ENCODE assay signal across 19 cellular contexts in genomic region chr12:124874988-124875802, GRCh38. TPM values are rescaled to one million over a fixed set of nuclear protein-coding genes. Genes with fewer than 3 reads are reported as not detected.
DNase-seq lines count a peak whose midpoint lies in the region; ATAC-seq, FAIRE-seq and TF ChIP-seq lines count a peak whose summit lies in the region.
"Had no signal": no experiment of that assay in that cellular context is flagged by ENCODE, and none has a peak within 500 bp of the region (broad histone marks: within the 10 kb centered on the region; RNA-seq: fewer than 3 reads in every experiment).

No MANE protein-coding gene starts in this region.

- WGBS in pancreas, 2 donors: 72 to 80% methylated on average over 13 to 14 of the region's 14 CpGs

- ATAC-seq in GM23338 (peak; percentile 36), pancreas (no peak), HG03135 (IDR thresholded peaks at IDR 0.05; ENCODE audit: unreplicated experiment) (no peak), HG03565 (IDR thresholded peaks at IDR 0.05; ENCODE audit: unreplicated experiment) (no peak)

- no peaks in the 10 kb centered on the region for H3K27me3 Mint-ChIP-seq in GM23338 (ENCODE audit: insufficient read depth, low read depth, poor library complexity)

- H3K4me3 ChIP-seq in GM23338 (no peak overlapping the region), osteoblast (ENCODE audit: insufficient read depth, low read length) (no peak overlapping the region), pancreas (no peak overlapping the region)
- H3K4me3 ChIP-seq: HAP-1 had no signal

- no peak overlapping the region for H3K27ac ChIP-seq in GM23338 (ENCODE audit: low read depth)
- H3K27ac ChIP-seq in VCaP: peak overlapping the region; percentile 59
- no peak overlapping the region for H3K27ac ChIP-seq in osteoblast (ENCODE audit: low read depth, low read length)
- H3K27ac ChIP-seq in pancreas: no peak overlapping the region
- H3K27ac ChIP-seq: RWPE1 had no signal

- DNase-seq in GM23338 (ENCODE audit: low spot score): no peak
- peak; percentile 49 for DNase-seq in left kidney (ENCODE audit: low read depth, low spot score)
- peak; percentile 64 for DNase-seq in osteoblast (ENCODE audit: insufficient read length, low spot score, missing footprints)
- DNase-seq in pancreas: no peak
- no peak for DNase-seq in GDM1 (lab: John Stamatoyannopoulos, UW)
- DNase-seq: C1 segment of cervical spinal cord, COR-L47, DMS153, EL, MM.1S, NCI-H1417, NCI-H2029, NCI-H2171 treated with DMSO at 0.1 percent for 48 hours, NCI-H510A had no signal

- no peaks in the 10 kb centered on the region for H3K79me2 ChIP-seq in GM23338 (replicated peaks; ENCODE audit: insufficient read depth)
- no peaks in the 10 kb centered on the region for H3K79me2 ChIP-seq in osteoblast (ENCODE audit: insufficient read depth, low read length)

- H3K27me3 ChIP-seq in GM23338 (ENCODE audit: insufficient read depth) (no peaks in the 10 kb centered on the region), osteoblast (ENCODE audit: insufficient read depth, low read length) (no peaks in the 10 kb centered on the region), pancreas (no peaks in the 10 kb centered on the region)

- H4K20me1 ChIP-seq in GM23338 (replicated peaks; ENCODE audit: insufficient read depth): no peaks in the 10 kb centered on the region
- H4K20me1 ChIP-seq in osteoblast (ENCODE audit: insufficient read depth, low read length): no peaks in the 10 kb centered on the region

- H3K36me3 ChIP-seq in GM23338 (ENCODE audit: insufficient read depth) (no peaks in the 10 kb centered on the region), osteoblast (ENCODE audit: insufficient read depth, low read length) (no peaks in the 10 kb centered on the region), pancreas (no peaks in the 10 kb centered on the region)
- H3K36me3 ChIP-seq: HAP-1 had no signal

- H3K9me3 ChIP-seq in osteoblast (ENCODE audit: low read depth, low read length) (no peaks in the 10 kb centered on the region), pancreas (no peaks in the 10 kb centered on the region)
- H3K9me3 ChIP-seq: HAP-1 had no signal

- no peaks in the 10 kb centered on the region for H3K9me2 ChIP-seq in GM23338 (ENCODE audit: insufficient read depth)

- H3F3A ChIP-seq in GM23338 (replicated peaks; ENCODE audit: low read depth): no peaks in the 10 kb centered on the region

- peaks cover 5% of the 10 kb centered on the region for H3K4me1 Mint-ChIP-seq in GM23338

- H3K36me3 Mint-ChIP-seq in GM23338 (ENCODE audit: low read depth): no peaks in the 10 kb centered on the region

- no peak for FAIRE-seq in pancreas (lab: Jason Lieb, UNC)

- H3K9me3 Mint-ChIP-seq in GM23338: no peaks in the 10 kb centered on the region

- H3K4me1 ChIP-seq in GM23338 (ENCODE audit: insufficient read depth): no peaks in the 10 kb centered on the region
- no peaks in the 10 kb centered on the region for H3K4me1 ChIP-seq in osteoblast (ENCODE audit: insufficient read depth, low read length)
- H3K4me1 ChIP-seq in pancreas: no peaks in the 10 kb centered on the region
- H3K4me1 ChIP-seq: HAP-1 had no signal

- no peak overlapping the region for H3K4me2 ChIP-seq in GM23338
- H3K4me2 ChIP-seq in osteoblast (ENCODE audit: insufficient read depth, low read length): no peak overlapping the region

- intact Hi-C loops in pancreas (cut with DNase I): no loop called here

- no peak for TF ChIP-seq CTCF in GM23338 (conservative IDR thresholded peaks at IDR 0.05; ENCODE audit: low read depth in 2 of 2)
- no peak for TF ChIP-seq CTCF in VCaP (conservative IDR thresholded peaks at IDR 0.05)
- TF ChIP-seq CTCF in osteoblast (IDR thresholded peaks at IDR 0.05; ENCODE audit: extremely low read depth, low read depth, low read length): no peak
- no peak for TF ChIP-seq CTCF in pancreas (IDR thresholded peaks at IDR 0.05)

- no peak overlapping the region for H3K4me3 Mint-ChIP-seq in GM23338

- H3K27ac Mint-ChIP-seq in GM23338: no peak overlapping the region

- peak overlapping the region; percentile 89 for H2AFZ ChIP-seq in GM23338
- H2AFZ ChIP-seq in osteoblast (ENCODE audit: low read length): no peak overlapping the region

TF ChIP-seq in GM23338, 12 proteins besides CTCF, POLR2A, EP300 and RAD21 (continues in another document):
- TF ChIP-seq JUNB (IDR thresholded peaks at IDR 0.05; ENCODE audit: unreplicated experiment): no peak
- TF ChIP-seq, protein P1, sequence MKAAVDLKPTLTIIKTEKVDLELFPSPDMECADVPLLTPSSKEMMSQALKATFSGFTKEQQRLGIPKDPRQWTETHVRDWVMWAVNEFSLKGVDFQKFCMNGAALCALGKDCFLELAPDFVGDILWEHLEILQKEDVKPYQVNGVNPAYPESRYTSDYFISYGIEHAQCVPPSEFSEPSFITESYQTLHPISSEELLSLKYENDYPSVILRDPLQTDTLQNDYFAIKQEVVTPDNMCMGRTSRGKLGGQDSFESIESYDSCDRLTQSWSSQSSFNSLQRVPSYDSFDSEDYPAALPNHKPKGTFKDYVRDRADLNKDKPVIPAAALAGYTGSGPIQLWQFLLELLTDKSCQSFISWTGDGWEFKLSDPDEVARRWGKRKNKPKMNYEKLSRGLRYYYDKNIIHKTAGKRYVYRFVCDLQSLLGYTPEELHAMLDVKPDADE (IDR thresholded peaks at IDR 0.05): no peak
- no peak for TF ChIP-seq EZH2 (IDR thresholded peaks at IDR 0.05; ENCODE audit: low read depth, unreplicated experiment)
- TF ChIP-seq, protein P2, sequence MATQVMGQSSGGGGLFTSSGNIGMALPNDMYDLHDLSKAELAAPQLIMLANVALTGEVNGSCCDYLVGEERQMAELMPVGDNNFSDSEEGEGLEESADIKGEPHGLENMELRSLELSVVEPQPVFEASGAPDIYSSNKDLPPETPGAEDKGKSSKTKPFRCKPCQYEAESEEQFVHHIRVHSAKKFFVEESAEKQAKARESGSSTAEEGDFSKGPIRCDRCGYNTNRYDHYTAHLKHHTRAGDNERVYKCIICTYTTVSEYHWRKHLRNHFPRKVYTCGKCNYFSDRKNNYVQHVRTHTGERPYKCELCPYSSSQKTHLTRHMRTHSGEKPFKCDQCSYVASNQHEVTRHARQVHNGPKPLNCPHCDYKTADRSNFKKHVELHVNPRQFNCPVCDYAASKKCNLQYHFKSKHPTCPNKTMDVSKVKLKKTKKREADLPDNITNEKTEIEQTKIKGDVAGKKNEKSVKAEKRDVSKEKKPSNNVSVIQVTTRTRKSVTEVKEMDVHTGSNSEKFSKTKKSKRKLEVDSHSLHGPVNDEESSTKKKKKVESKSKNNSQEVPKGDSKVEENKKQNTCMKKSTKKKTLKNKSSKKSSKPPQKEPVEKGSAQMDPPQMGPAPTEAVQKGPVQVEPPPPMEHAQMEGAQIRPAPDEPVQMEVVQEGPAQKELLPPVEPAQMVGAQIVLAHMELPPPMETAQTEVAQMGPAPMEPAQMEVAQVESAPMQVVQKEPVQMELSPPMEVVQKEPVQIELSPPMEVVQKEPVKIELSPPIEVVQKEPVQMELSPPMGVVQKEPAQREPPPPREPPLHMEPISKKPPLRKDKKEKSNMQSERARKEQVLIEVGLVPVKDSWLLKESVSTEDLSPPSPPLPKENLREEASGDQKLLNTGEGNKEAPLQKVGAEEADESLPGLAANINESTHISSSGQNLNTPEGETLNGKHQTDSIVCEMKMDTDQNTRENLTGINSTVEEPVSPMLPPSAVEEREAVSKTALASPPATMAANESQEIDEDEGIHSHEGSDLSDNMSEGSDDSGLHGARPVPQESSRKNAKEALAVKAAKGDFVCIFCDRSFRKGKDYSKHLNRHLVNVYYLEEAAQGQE (IDR thresholded peaks at IDR 0.05; ENCODE audit: unreplicated experiment): no peak
- no peak for TF ChIP-seq NANOG (IDR thresholded peaks at IDR 0.05; ENCODE audit: borderline replicate concordance)
- TF ChIP-seq CREB1 (CRISPR knock-in tag; IDR thresholded peaks at IDR 0.05; ENCODE audit: low read depth): no peak
- no peak for TF ChIP-seq EZH2phosphoT487 (IDR thresholded peaks at IDR 0.05; ENCODE audit: unreplicated experiment)

RNA-seq across cellular contexts. Expression of gene SCARB1, which starts 11.5 kb away (rescaled TPM):
- 49.3 and 62.5 TPM in 2 replicates for total RNA-seq in GM23338 (2014; rRNA removed; shearing (Covaris generic))
- polyA plus RNA-seq in GM23338 (2016; fragmentation: Nextera tagmentation; extraction: Ambion mirVana) (31.0 TPM in 2 replicates), pancreas (10 to 100 TPM; 11.7 to 14.7 TPM)
- total RNA-seq in osteoblast (9.4 and 10.9 TPM in 2 replicates), pancreas (10 to 100 TPM in 2 of 6 donors, 1 to 10 TPM in 4; 4.7 to 14.3 (median 8.4) TPM)

RNA-seq across cellular contexts. Expression of gene UBC, which starts 39.3 kb away (rescaled TPM):
- 665 and 754 TPM in 2 replicates for total RNA-seq in GM23338 (2014; rRNA removed; shearing (Covaris generic))
- 511 and 519 TPM in 2 replicates for polyA plus RNA-seq in GM23338 (2016; fragmentation: Nextera tagmentation; extraction: Ambion mirVana)
- 1,904 and 1,975 TPM in 2 replicates for total RNA-seq in osteoblast
- 100 to 1,000 TPM; 353 to 495 (median 423) TPM for total RNA-seq in pancreas
- 100 to 1,000 TPM; 528 to 605 TPM for polyA plus RNA-seq in pancreas

Comparison
In these comparisons a context has a peak if more than half of its experiments do, and no peak if none do; other contexts are left out.
1. DNase-seq: peak in left kidney (single experiment) and osteoblast (single experiment); none in GM23338 (single experiment), pancreas (0 of 6) and GDM1 (single experiment).